In the genomic region with DNA sequence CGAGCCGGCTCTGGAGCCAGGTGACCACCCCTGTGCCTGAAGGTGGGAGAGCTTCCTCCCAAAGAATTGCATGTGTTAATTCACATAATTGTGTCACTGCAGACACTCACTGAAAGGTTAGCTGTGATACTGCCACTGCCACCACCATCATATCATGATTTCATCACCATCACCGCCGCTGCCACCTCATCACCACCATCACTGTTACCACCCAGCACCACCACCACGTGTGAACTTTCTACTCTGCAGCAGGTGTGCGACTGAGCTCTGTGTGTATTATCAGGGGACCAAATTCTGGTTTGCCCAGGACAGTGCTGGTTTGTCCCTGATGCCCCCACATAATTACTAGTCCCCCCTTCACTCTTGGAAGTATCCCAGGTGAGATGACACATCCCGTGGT, we compare ENCODE assay signal across 22 cellular contexts. TPM values are rescaled to one million over a fixed set of nuclear protein-coding genes. Genes with fewer than 3 reads are reported as not detected.
DNase-seq lines count a peak whose midpoint lies in the region; ATAC-seq and TF ChIP-seq lines count a peak whose summit lies in the region.
"Had no signal": no experiment of that assay in that cellular context is flagged by ENCODE, and none has a peak within 500 bp of the region (broad histone marks: within the 10 kb centered on the region; RNA-seq: fewer than 3 reads in every experiment).

No MANE protein-coding gene starts in this region.

- peaks cover 34% of the 10 kb centered on the region for H3K27me3 Mint-ChIP-seq in endothelial cell (ENCODE audit: unreplicated experiment)
- H3K27me3 Mint-ChIP-seq: activated naive CD8-positive, alpha-beta T cell had no signal

- no peak overlapping the region for H2BK120ac ChIP-seq in IMR-90 (ENCODE audit: low read depth, low read length)

- peaks cover 16% of the 10 kb centered on the region for H3K4me1 Mint-ChIP-seq in endothelial cell (ENCODE audit: unreplicated experiment)
- H3K4me1 Mint-ChIP-seq: endodermal cell had no signal

- peak overlapping the region; percentile 83 for H3K4me3 Mint-ChIP-seq in endothelial cell (ENCODE audit: unreplicated experiment)
- H3K4me3 Mint-ChIP-seq: activated naive CD8-positive, alpha-beta T cell; endodermal cell; stimulated activated naive CD8-positive, alpha-beta T cell treated with anti-CD3 and anti-CD28 coated beads, Interleukin-15, Interleukin-2, amounts not matched to agents 100 ng/mL and 50 ng/mL, for 24 hours had no signal

- no peak overlapping the region for H3K9ac ChIP-seq in IMR-90 (ENCODE audit: low read depth, low read length)

- no peak overlapping the region for H3K56ac ChIP-seq in IMR-90 (ENCODE audit: extremely low read depth, insufficient read depth, low read length)

- intact Hi-C loops in IMR-90 (cut with micrococcal nuclease) = no loop called here

- H2AFZ ChIP-seq in IMR-90 (replicated peaks; ENCODE audit: low read length, poor library complexity) = no peak overlapping the region

- peaks cover 86% of the 10 kb centered on the region for H4K20me1 ChIP-seq in IMR-90 (ENCODE audit: insufficient read depth, low read length)

- H3K9me1 ChIP-seq in IMR-90 (ENCODE audit: insufficient read depth, low read length) = peaks cover 7% of the 10 kb centered on the region

- H3K23ac ChIP-seq in IMR-90 (ENCODE audit: low read depth, low read length) = no peak overlapping the region

- H3K27ac ChIP-seq in IMR-90 (ENCODE audit: insufficient read depth, low read length) = no peak overlapping the region
- H3K27ac ChIP-seq: ovary, vagina had no signal

- CTCF ChIA-PET in IMR-90 (lab: Yijun Ruan, JAX) = no interaction called here

- H3K27me3 ChIP-seq in IMR-90 (ENCODE audit: control insufficient read depth, insufficient read depth, low read length) (no peaks in the 10 kb centered on the region), HAP-1 (ENCODE audit: low read depth) (no peaks in the 10 kb centered on the region)
- H3K27me3 ChIP-seq: ovary, vagina had no signal

- no TSS peak for BruUV-seq in IMR-90 (replicated peaks; lab: Mats Ljungman, UMichigan)

- no peak overlapping the region for H3K14ac ChIP-seq in IMR-90 (replicated peaks; ENCODE audit: low read depth, low read length)

- peak; percentile 49 to 62 for DNase-seq in activated T-cell treated with anti-CD3 and anti-CD28 coated beads, Interleukin-2, amount 50 U/mL, for 48 hours
- no peak for DNase-seq in activated T-cell treated with anti-CD3 and anti-CD28 coated beads for 4 hours
- DNase-seq in IMR-90 = no peak
- DNase-seq in endothelial cell (ENCODE audit: low spot score) = no peak
- peak; percentile 42 for DNase-seq in stimulated activated naive CD8-positive, alpha-beta T cell treated with anti-CD3 and anti-CD28 coated beads, Interleukin-15, Interleukin-2, amounts not matched to agents 100 U/mL and 50 U/mL, for 24 hours
- DNase-seq in stimulated activated naive CD4-positive, alpha-beta T cell (lab: John Stamatoyannopoulos, UW) = no peak
- no peak for DNase-seq in HAP-1 (ENCODE audit: low spot score in 2 of 2)
- DNase-seq: activated CD8-positive, alpha-beta memory T cell treated with anti-CD3 and anti-CD28 coated beads for 24 hours; central memory CD4-positive, alpha-beta T cell; COR-L47; endodermal cell; Karpas-422; NCI-H2171 treated with DMSO at 0.1 percent for 48 hours; NCI-H82 had no signal

- H2AK9ac ChIP-seq in IMR-90 (replicated peaks; ENCODE audit: low read depth, low read length, poor library complexity) = no peak overlapping the region

- TF ChIP-seq RAD21 in IMR-90 (IDR thresholded peaks at IDR 0.05; ENCODE audit: low read length) = no peak

- no peak overlapping the region for H4K8ac ChIP-seq in IMR-90 (ENCODE audit: low read depth in 2 of 2, low read length in 2 of 2)

- H3K9me3 ChIP-seq in IMR-90 (ENCODE audit: control insufficient read depth, insufficient read depth, low read length) (no peaks in the 10 kb centered on the region), HAP-1 (no peaks in the 10 kb centered on the region)
- H3K9me3 ChIP-seq: ovary, vagina had no signal

- no peak overlapping the region for H4K91ac ChIP-seq in IMR-90 (ENCODE audit: insufficient read depth, low read depth, low read length)

- H3K4me1 ChIP-seq in IMR-90 (ENCODE audit: control insufficient read depth, insufficient read depth, low read length) (peaks cover 33% of the 10 kb centered on the region), HAP-1 (no peaks in the 10 kb centered on the region)

- dilution Hi-C loops in IMR-90 (cut with HindIII; ENCODE audit: low sequenced_read_pairs, unreplicated experiment) = no loop called here

- H3K79me1 ChIP-seq in IMR-90 (ENCODE audit: low read depth in 1 of 2, low read length in 2 of 2) = peaks cover 14 to 67% of the 10 kb centered on the region in 2 experiments

- no peak overlapping the region for H2BK15ac ChIP-seq in IMR-90 (ENCODE audit: low read depth, low read length)

- no peak overlapping the region for H3K4me2 ChIP-seq in IMR-90 (ENCODE audit: low read depth, low read length)

- H3K9me3 Mint-ChIP-seq in endothelial cell (ENCODE audit: unreplicated experiment) = no peaks in the 10 kb centered on the region
- H3K9me3 Mint-ChIP-seq: endodermal cell; stimulated activated naive CD8-positive, alpha-beta T cell treated with anti-CD3 and anti-CD28 coated beads, Interleukin-15, Interleukin-2, amounts not matched to agents 100 ng/mL and 50 ng/mL, for 24 hours had no signal

- no peak for TF ChIP-seq POLR2A in IMR-90 (IDR thresholded peaks at IDR 0.05; ENCODE audit: low read depth, low read length)

- H3K27ac Mint-ChIP-seq in endothelial cell (ENCODE audit: unreplicated experiment) = peak overlapping the region; percentile 59
- H3K27ac Mint-ChIP-seq: activated naive CD8-positive, alpha-beta T cell; endodermal cell; stimulated activated naive CD8-positive, alpha-beta T cell treated with anti-CD3 and anti-CD28 coated beads, Interleukin-15, Interleukin-2, amounts not matched to agents 100 ng/mL and 50 ng/mL, for 24 hours had no signal

- in situ Hi-C loops in IMR-90 (cut with MboI; ENCODE audit: low sequenced_read_pairs) (no loop called here), HAP-1 (cut with MboI; ENCODE audit: low sequenced_read_pairs) (no loop called here)

- H3K36me3 ChIP-seq in IMR-90 (ENCODE audit: control insufficient read depth, insufficient read depth, low read length) (peaks cover 67% of the 10 kb centered on the region), HAP-1 (replicated peaks) (peaks cover 33% of the 10 kb centered on the region)
- H3K36me3 ChIP-seq: ovary had no signal

- H3K18ac ChIP-seq in IMR-90 (ENCODE audit: low read depth, low read length) = no peak overlapping the region

- peaks cover 54% of the 10 kb centered on the region for H3K36me3 Mint-ChIP-seq in endothelial cell (ENCODE audit: low read depth, unreplicated experiment)
- H3K36me3 Mint-ChIP-seq: activated naive CD8-positive, alpha-beta T cell had no signal

- POLR2A ChIA-PET in IMR-90 (lab: Charles Lee; ENCODE audit: unreplicated experiment) = interaction anchor here (1.0 kb wide), 1 partner anchor 14 kb away, joined by 21 read pairs; no protein-coding TSS in a partner anchor

- H4K5ac ChIP-seq in IMR-90 (ENCODE audit: low read depth, low read length) = no peak overlapping the region

- H2BK5ac ChIP-seq in IMR-90 (ENCODE audit: low read depth, low read length, poor library complexity, severe bottlenecking) = no peak overlapping the region

- no peak overlapping the region for H2AK5ac ChIP-seq in IMR-90 (ENCODE audit: low read depth, low read length)

- no peak for TF ChIP-seq CTCF in IMR-90 (conservative IDR thresholded peaks at IDR 0.05; ENCODE audit: low read depth, low read length)
- no peak for TF ChIP-seq CTCF in endothelial cell (IDR thresholded peaks at IDR 0.05; ENCODE audit: unreplicated experiment)

- 96% methylated on average over 3 of the region's 7 CpGs; no CpG with 5 or more reads in 1 of the 2 experiments for WGBS in IMR-90 (ENCODE audit: extremely low coverage in 2 of 2, insufficient read length in 1 of 2), 2 experiments

- no peak overlapping the region for H2BK20ac ChIP-seq in IMR-90 (ENCODE audit: low read depth, low read length)

- H3K4ac ChIP-seq in IMR-90 (ENCODE audit: low read depth, low read length) = no peak overlapping the region

- no peak for ATAC-seq in IMR-90 (ENCODE audit: low read depth)
- ATAC-seq in stimulated activated naive CD8-positive, alpha-beta T cell treated with anti-CD3 and anti-CD28 coated beads, Interleukin-15, Interleukin-2, amounts not matched to agents 100 U/mL and 50 U/mL, for 24 hours = peak; percentile 62
- ATAC-seq in HG02885 (IDR thresholded peaks at IDR 0.05; ENCODE audit: poor library complexity, unreplicated experiment) = no peak
- ATAC-seq: SK-N-SH treated with all-trans-retinoic acid at 6 μM for 48 hours had no signal

- no peak overlapping the region for H3K4me3 ChIP-seq in IMR-90 (ENCODE audit: insufficient read depth, low read depth, low read length)
- H3K4me3 ChIP-seq in HAP-1 = no peak overlapping the region
- H3K4me3 ChIP-seq: ovary, vagina had no signal

TF ChIP-seq in IMR-90, 13 proteins besides CTCF, POLR2A, EP300 and RAD21:
- TF ChIP-seq CEBPB (IDR thresholded peaks at IDR 0.05; ENCODE audit: low read depth, low read length) (0 out of 2 replicates have a peak, but pooled peaks have one; percentile 13), MXI1 (IDR thresholded peaks at IDR 0.05; ENCODE audit: borderline replicate concordance, low read depth, low read length) (no peak)
TF ChIP-seq in IMR-90: peak in this region for 1.

RNA-seq across cellular contexts. Expression of a gene that starts 15.2 kb away (rescaled TPM):
- total RNA-seq in IMR-90 (2012; rRNA removed) (17.8 and 18.1 TPM in 2 replicates), endothelial cell (ENCODE audit: unreplicated experiment) (182 TPM)
- 99.4 and 127 TPM in 2 replicates for polyA plus RNA-seq in IMR-90 (2012; rRNA removed)
- polyA plus RNA-seq in IMR-90 (2012; cell fraction: cytosol; rRNA removed) = 84.8 and 140 TPM in 2 replicates
- polyA plus RNA-seq in IMR-90 (2012; cell fraction: nucleus; rRNA removed; ENCODE audit: low replicate concordance) = 214 and 473 TPM in 2 replicates

RNA-seq across cellular contexts. Expression of a gene that starts 17.4 kb away (rescaled TPM):
- total RNA-seq in IMR-90 (2012; rRNA removed) (not detected in 2 replicates), endothelial cell (ENCODE audit: unreplicated experiment) (not detected)
- polyA plus RNA-seq in IMR-90 (2012; rRNA removed) = not detected in 2 replicates
- not detected in 2 replicates for polyA plus RNA-seq in IMR-90 (2012; cell fraction: cytosol; rRNA removed)
- not detected in 2 replicates for polyA plus RNA-seq in IMR-90 (2012; cell fraction: nucleus; rRNA removed; ENCODE audit: low replicate concordance)
- total RNA-seq: endodermal cell, G401, mononuclear cell, vagina had no signal
- polyA plus RNA-seq: ovary had no signal

RNA-seq across cellular contexts. Expression of a gene that starts 29.3 kb away (rescaled TPM):
- total RNA-seq in IMR-90 (2012; rRNA removed) (not detected in 2 replicates), endothelial cell (ENCODE audit: unreplicated experiment) (not detected)
- not detected in 2 replicates for polyA plus RNA-seq in IMR-90 (2012; rRNA removed)
- polyA plus RNA-seq in IMR-90 (2012; cell fraction: cytosol; rRNA removed) = not detected in 2 replicates
- 0.09 TPM in 1 of 2 replicates, not detected in the other for polyA plus RNA-seq in IMR-90 (2012; cell fraction: nucleus; rRNA removed; ENCODE audit: low replicate concordance)
- total RNA-seq: endodermal cell, G401, mononuclear cell, vagina had no signal

Comparison
In these comparisons a context has a peak if more than half of its experiments do, and no peak if none do; other contexts are left out.
1. DNase-seq: peak in activated T-cell treated with anti-CD3 and anti-CD28 coated beads, Interleukin-2, amount 50 U/mL, for 48 hours (2 of 2) and stimulated activated naive CD8-positive, alpha-beta T cell treated with anti-CD3 and anti-CD28 coated beads, Interleukin-15, Interleukin-2, amounts not matched to agents 100 U/mL and 50 U/mL, for 24 hours (single experiment); none in activated T-cell treated with anti-CD3 and anti-CD28 coated beads for 4 hours (single experiment), IMR-90 (single experiment), endothelial cell (single experiment), stimulated activated naive CD4-positive, alpha-beta T cell (0 of 6) and HAP-1 (0 of 2).